Comparison of ENCODE assay signal across 12 cellular contexts in genomic region chr14:94390372-94391086, GRCh38. TPM values are rescaled to one million over a fixed set of nuclear protein-coding genes. Genes with fewer than 3 reads are reported as not detected.
DNase-seq lines count a peak whose midpoint lies in the region; ATAC-seq, FAIRE-seq and TF ChIP-seq lines count a peak whose summit lies in the region.
"Had no signal": no experiment of that assay in that cellular context is flagged by ENCODE, and none has a peak within 500 bp of the region (broad histone marks: within the 10 kb centered on the region; RNA-seq: fewer than 3 reads in every experiment).

No MANE protein-coding gene starts in this region.

- peak overlapping the region; percentile 95 for H3K27ac Mint-ChIP-seq in activated T-helper 17 cell treated with anti-CD3 and anti-CD28 coated beads, Interleukin-2, amount 50 U/mL, for 72 hours
- H3K27ac Mint-ChIP-seq: activated B cell treated with CpG ODN at 0.5 μM for 24 hours had no signal

- no peaks in the 10 kb centered on the region for H3K9me3 Mint-ChIP-seq in activated T-helper 17 cell treated with anti-CD3 and anti-CD28 coated beads, Interleukin-2, amount 50 U/mL, for 72 hours
- H3K9me3 Mint-ChIP-seq: activated B cell treated with CpG ODN at 0.5 μM for 24 hours had no signal

- H3K79me2 ChIP-seq in keratinocyte (ENCODE audit: control insufficient read depth, insufficient read depth, low read length), result no peaks in the 10 kb centered on the region

- FAIRE-seq in keratinocyte (lab: Jason Lieb, UNC) (no peak), D721Med (lab: Jason Lieb, UNC) (no peak)
- FAIRE-seq: A204.1 had no signal

- H3K9ac ChIP-seq in keratinocyte (ENCODE audit: control insufficient read depth, extremely low read depth, insufficient read depth, low read length), result no peak overlapping the region

- H2AFZ ChIP-seq in keratinocyte (ENCODE audit: control insufficient read depth, low read length), result peak overlapping the region; percentile 49

- no peaks in the 10 kb centered on the region for H3K9me1 ChIP-seq in keratinocyte (ENCODE audit: control insufficient read depth, extremely low read depth, insufficient read depth, low read length)

- H3K36me3 ChIP-seq in keratinocyte (ENCODE audit: control insufficient read depth in 2 of 2, extremely low read depth in 1 of 2, insufficient read depth in 2 of 2, low read length in 2 of 2), result no peaks in the 10 kb centered on the region

- DNase-seq in NCI-H2029 (lab: John Stamatoyannopoulos, UW) (peak; percentile 38), NCI-H2029 treated with DMSO at 0.1 percent for 48 hours (lab: John Stamatoyannopoulos, UW) (no peak), keratinocyte (ENCODE audit: low read depth, low spot score) (no peak), D721Med (ENCODE audit: insufficient read length, low spot score) (no peak), GDM1 (lab: John Stamatoyannopoulos, UW) (no peak), NCI-H187 treated with DMSO at 0.1 percent for 48 hours (lab: John Stamatoyannopoulos, UW) (no peak)
- peak; percentile 39 for DNase-seq in stimulated activated CD8-positive, alpha-beta memory T cell treated with anti-CD3 and anti-CD28 coated beads, Interleukin-4, amount 100 ng/mL, for 48 hours
- DNase-seq: activated B cell treated with CpG ODN at 0.5 μM for 24 hours, NCI-H1417 treated with DMSO at 0.1 percent for 48 hours had no signal

- H3K4me1 ChIP-seq in keratinocyte (ENCODE audit: control insufficient read depth, extremely low read depth, insufficient read depth, low read length), result peaks cover 5% of the 10 kb centered on the region

- H3K4me3 ChIP-seq in keratinocyte (ENCODE audit: control insufficient read depth in 2 of 3, extremely low read depth in 1 of 3, insufficient read depth in 2 of 3, low read depth in 1 of 3, low read length in 3 of 3), result no peak overlapping the region

- H3K36me3 Mint-ChIP-seq in activated T-helper 17 cell treated with anti-CD3 and anti-CD28 coated beads, Interleukin-2, amount 50 U/mL, for 72 hours (ENCODE audit: low read depth), result peaks cover 8% of the 10 kb centered on the region

- no peaks in the 10 kb centered on the region for H3K27me3 ChIP-seq in keratinocyte (ENCODE audit: control insufficient read depth, extremely low read depth, insufficient read depth, low read length)

- H3K4me2 ChIP-seq in keratinocyte (ENCODE audit: control insufficient read depth, extremely low read depth, insufficient read depth, low read depth, low read length), result peak overlapping the region; percentile 34

- H3K4me3 Mint-ChIP-seq in activated T-helper 17 cell treated with anti-CD3 and anti-CD28 coated beads, Interleukin-2, amount 50 U/mL, for 72 hours, result peak overlapping the region; percentile 83
- H3K4me3 Mint-ChIP-seq: activated B cell treated with CpG ODN at 0.5 μM for 24 hours had no signal

- TF ChIP-seq CTCF in keratinocyte (optimal IDR thresholded peaks at IDR 0.05 in 1 of 3, IDR thresholded peaks at IDR 0.05 in 1 of 3, conservative IDR thresholded peaks at IDR 0.05 in 1 of 3; ENCODE audit: extremely low read depth in 1 of 3, insufficient read depth in 2 of 3, low read length in 3 of 3) (no peak), D721Med (IDR thresholded peaks at IDR 0.05; ENCODE audit: insufficient read depth, missing control alignments) (no peak)

- H3K9me3 ChIP-seq in keratinocyte (ENCODE audit: control insufficient read depth, low read depth, low read length), result no peaks in the 10 kb centered on the region

- dilution Hi-C loops in keratinocyte (cut with MboI; ENCODE audit: extremely low pct_ligation_motif_present, low sequenced_read_pairs), result no loop called here

- no peaks in the 10 kb centered on the region for H4K20me1 ChIP-seq in keratinocyte (ENCODE audit: control insufficient read depth, extremely low read depth, insufficient read depth, low read length)

- peak; percentile 40 for ATAC-seq in activated T-helper 17 cell treated with anti-CD3 and anti-CD28 coated beads, Interleukin-2, amount 50 U/mL, for 72 hours (replicated peaks)

- H3K27me3 Mint-ChIP-seq in activated T-helper 17 cell treated with anti-CD3 and anti-CD28 coated beads, Interleukin-2, amount 50 U/mL, for 72 hours, result no peaks in the 10 kb centered on the region
- H3K27me3 Mint-ChIP-seq: activated B cell treated with CpG ODN at 0.5 μM for 24 hours had no signal

- H3K4me1 Mint-ChIP-seq in activated T-helper 17 cell treated with anti-CD3 and anti-CD28 coated beads, Interleukin-2, amount 50 U/mL, for 72 hours, result peaks cover 33% of the 10 kb centered on the region
- H3K4me1 Mint-ChIP-seq: activated B cell treated with CpG ODN at 0.5 μM for 24 hours had no signal

- no peak overlapping the region for H3K27ac ChIP-seq in keratinocyte (ENCODE audit: control insufficient read depth, insufficient read depth, low read length)

RNA-seq across cellular contexts. Expression of gene SERPINA1, which starts 2.1 kb away (rescaled TPM):
- total RNA-seq in activated T-helper 17 cell treated with anti-CD3 and anti-CD28 coated beads, Interleukin-2, amount 50 U/mL, for 72 hours, result 100 to 1,000 TPM in 1 of 2 donors, 1 to 10 TPM in 1; 1.3 to 160 TPM
- 0.48 to 0.71 TPM (median 0.52 TPM) in 3 replicates for polyA plus RNA-seq in keratinocyte
- 0.99 TPM for polyA plus RNA-seq in keratinocyte (2011; ENCODE audit: low read depth)
- 0.46 and 0.56 TPM in 2 replicates for polyA plus RNA-seq in keratinocyte (2011; cell fraction: cytosol; rRNA removed)
- 0.31 and 0.57 TPM in 2 replicates for polyA plus RNA-seq in keratinocyte (2011; cell fraction: nucleus; rRNA removed)
- 0.38 and 0.96 TPM in 2 replicates for polyA plus RNA-seq in keratinocyte (2012; ENCODE audit: low replicate concordance)
- polyA minus RNA-seq in keratinocyte, result 0.69 to 9.1 TPM (median 1.8 TPM) in 3 replicates
- polyA minus RNA-seq in keratinocyte (2011; cell fraction: cytosol; rRNA and poly(A)+ RNA removed), result not detected
- not detected in 2 replicates for polyA minus RNA-seq in keratinocyte (2011; cell fraction: nucleus; rRNA and poly(A)+ RNA removed)

RNA-seq across cellular contexts. Expression of gene SERPINA2, which starts 24.0 kb away (rescaled TPM):
- under 1 TPM in 1 of 2 donors, not detected in 1; 0.29 TPM for total RNA-seq in activated T-helper 17 cell treated with anti-CD3 and anti-CD28 coated beads, Interleukin-2, amount 50 U/mL, for 72 hours
- polyA plus RNA-seq in keratinocyte, result not detected in 3 replicates
- not detected for polyA plus RNA-seq in keratinocyte (2011; ENCODE audit: low read depth)
- polyA plus RNA-seq in keratinocyte (2011; cell fraction: cytosol; rRNA removed), result not detected in 2 replicates
- polyA plus RNA-seq in keratinocyte (2011; cell fraction: nucleus; rRNA removed), result not detected in 2 replicates
- not detected in 2 replicates for polyA plus RNA-seq in keratinocyte (2012; ENCODE audit: low replicate concordance)
- polyA minus RNA-seq in keratinocyte, result not detected in 3 replicates
- polyA minus RNA-seq in keratinocyte (2011; cell fraction: cytosol; rRNA and poly(A)+ RNA removed), result not detected
- polyA minus RNA-seq in keratinocyte (2011; cell fraction: nucleus; rRNA and poly(A)+ RNA removed), result not detected in 2 replicates
- total RNA-seq: activated B cell treated with CpG ODN at 0.5 μM for 24 hours, lower leg skin had no signal

Comparison
In these comparisons a context has a peak if more than half of its experiments do, and no peak if none do; other contexts are left out.
1. DNase-seq: peak in NCI-H2029 (single experiment) and stimulated activated CD8-positive, alpha-beta memory T cell treated with anti-CD3 and anti-CD28 coated beads, Interleukin-4, amount 100 ng/mL, for 48 hours (single experiment); none in NCI-H2029 treated with DMSO at 0.1 percent for 48 hours (single experiment), keratinocyte (single experiment), D721Med (single experiment), GDM1 (single experiment) and NCI-H187 treated with DMSO at 0.1 percent for 48 hours (single experiment).